14 cellular contexts compared by ENCODE assay signal in the genomic region with DNA sequence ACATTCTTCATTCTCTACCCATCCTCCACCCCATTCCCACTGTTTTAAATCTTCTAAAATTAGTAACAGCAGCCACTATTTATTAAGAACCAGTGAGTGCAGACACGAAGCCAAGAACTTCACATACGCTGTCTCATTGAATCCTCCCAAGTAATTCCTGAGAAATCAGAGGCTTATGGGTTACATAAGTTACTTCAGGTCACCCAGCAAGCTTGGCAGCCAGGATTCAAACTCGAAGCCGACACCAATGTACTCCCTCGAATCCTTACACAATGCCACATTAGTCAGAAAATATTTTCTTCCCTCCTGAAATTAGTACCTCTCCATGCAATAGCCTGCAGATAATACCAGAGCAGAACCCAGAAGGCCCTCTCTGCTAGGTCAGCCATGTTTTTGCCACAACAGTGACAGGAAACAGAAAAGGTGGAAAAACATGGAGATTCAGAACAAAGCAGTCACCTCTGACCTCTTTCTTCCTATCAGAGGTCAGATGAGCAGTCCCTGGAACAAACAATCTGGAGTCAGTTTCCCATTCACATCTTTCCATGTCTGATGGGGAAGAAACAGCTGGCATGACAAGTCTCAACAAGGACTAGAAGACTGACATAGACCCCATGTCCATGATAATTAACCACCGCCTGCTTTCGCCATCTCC. TPM values are rescaled to one million over a fixed set of nuclear protein-coding genes. Genes with fewer than 3 reads are reported as not detected.
DNase-seq lines count a peak whose midpoint lies in the region; ATAC-seq and TF ChIP-seq lines count a peak whose summit lies in the region.
"Had no signal": no experiment of that assay in that cellular context is flagged by ENCODE, and none has a peak within 500 bp of the region (broad histone marks: within the 10 kb centered on the region; RNA-seq: fewer than 3 reads in every experiment).

No MANE protein-coding gene starts in this region.

- H3K27me3 Mint-ChIP-seq in endodermal cell (ENCODE audit: insufficient read depth) (peaks cover 4% of the 10 kb centered on the region), immature natural killer cell (ENCODE audit: low read depth in 3 of 3) (peaks cover 2 to 7% (median 3%) of the 10 kb centered on the region in 3 donors)

- H3K4me3 ChIP-seq in BLaER1 (peak overlapping the region; percentile 12; the same call in 1 of the 2 replicates), cardiac fibroblast (replicated peaks in 1 of 2; ENCODE audit: low read depth in 2 of 2, low read length in 2 of 2) (no peak overlapping the region), skeletal muscle satellite cell (ENCODE audit: low read length) (no peak overlapping the region), endodermal cell (ENCODE audit: low read length) (no peak overlapping the region)

- H3K4me1 ChIP-seq in BLaER1 (peaks cover 83% of the 10 kb centered on the region), skeletal muscle satellite cell (ENCODE audit: control insufficient read depth, insufficient read depth, low read length) (peaks cover 40% of the 10 kb centered on the region), endodermal cell (ENCODE audit: control insufficient read depth, insufficient read depth, low read length) (peaks cover 7% of the 10 kb centered on the region)

- H3K27ac ChIP-seq in BLaER1 (peak overlapping the region; percentile 78), endodermal cell (ENCODE audit: low read depth, low read length) (no peak overlapping the region)
- H3K27ac ChIP-seq: RWPE1 had no signal

- H3K4me2 ChIP-seq in BLaER1: peak overlapping the region; percentile 76
- peak overlapping the region; percentile 31 for H3K4me2 ChIP-seq in skeletal muscle satellite cell (ENCODE audit: low read length)

- H3K4me1 Mint-ChIP-seq in endodermal cell: peaks cover 16% of the 10 kb centered on the region
- no peaks in the 10 kb centered on the region for H3K4me1 Mint-ChIP-seq in immature natural killer cell
- H3K4me1 Mint-ChIP-seq: CD14-positive monocyte had no signal

- ATAC-seq in HG03280 (IDR thresholded peaks at IDR 0.05; ENCODE audit: unreplicated experiment): no peak
- ATAC-seq: HCT116 had no signal

- DNase-seq in cardiac fibroblast (ENCODE audit: low read depth in 2 of 2): peak; percentile 90 to 93
- peak; percentile 25 for DNase-seq in kidney glomerular epithelial cell (lab: John Stamatoyannopoulos, UW)
- DNase-seq in central memory CD4-positive, alpha-beta T cell: no peak
- no peak for DNase-seq in endodermal cell
- DNase-seq in immature natural killer cell: no peak
- DNase-seq: activated naive CD4-positive, alpha-beta T cell treated with anti-CD3 and anti-CD28 coated beads for 36 hours; NCI-H446 treated with DMSO at 0.1 percent for 48 hours; occipital lobe had no signal

- H3K36me3 Mint-ChIP-seq in endodermal cell (ENCODE audit: low read depth) (no peaks in the 10 kb centered on the region), immature natural killer cell (peaks cover 0 to 6% (median 4%) of the 10 kb centered on the region in 3 donors)
- H3K36me3 Mint-ChIP-seq: CD14-positive monocyte had no signal

- TF ChIP-seq CTCF in cardiac fibroblast (IDR thresholded peaks at IDR 0.05; ENCODE audit: low read depth, low read length): no peak
- TF ChIP-seq CTCF in endodermal cell (conservative IDR thresholded peaks at IDR 0.05): no peak

- H3K27ac Mint-ChIP-seq in endodermal cell (no peak overlapping the region), immature natural killer cell (no peak overlapping the region)
- H3K27ac Mint-ChIP-seq: activated naive CD4-positive, alpha-beta T cell treated with anti-CD3 and anti-CD28 coated beads for 36 hours; CD14-positive monocyte had no signal

- WGBS in endodermal cell (ENCODE audit: insufficient coverage in 1 of 2, insufficient read length in 1 of 2), 2 experiments: 88 to 96% methylated on average over 6 to 7 of the region's 7 CpGs

- H3K27me3 ChIP-seq in BLaER1 (no peaks in the 10 kb centered on the region), skeletal muscle satellite cell (ENCODE audit: control insufficient read depth, insufficient read depth, low read length) (no peaks in the 10 kb centered on the region), endodermal cell (ENCODE audit: control insufficient read depth, insufficient read depth, low read length, poor library complexity, severe bottlenecking) (no peaks in the 10 kb centered on the region)

- no peaks in the 10 kb centered on the region for H3K9me3 Mint-ChIP-seq in endodermal cell
- no peaks in the 10 kb centered on the region for H3K9me3 Mint-ChIP-seq in immature natural killer cell
- H3K9me3 Mint-ChIP-seq: activated naive CD4-positive, alpha-beta T cell treated with anti-CD3 and anti-CD28 coated beads for 36 hours had no signal

- peaks cover 17% of the 10 kb centered on the region; the same call in 1 of the 2 replicates for H4K20me1 ChIP-seq in BLaER1

- peak overlapping the region; percentile 59; the same call in 1 of the 2 replicates for H3K9ac ChIP-seq in BLaER1
- H3K9ac ChIP-seq in skeletal muscle satellite cell (ENCODE audit: low read depth, low read length): no peak overlapping the region
- H3K9ac ChIP-seq in endodermal cell (ENCODE audit: extremely low read depth, low read length, poor library complexity, severe bottlenecking): no peak overlapping the region

- H3K36me3 ChIP-seq in BLaER1 (peaks cover 55% of the 10 kb centered on the region), skeletal muscle satellite cell (ENCODE audit: insufficient read depth, low read length) (peaks cover 26% of the 10 kb centered on the region), endodermal cell (ENCODE audit: control insufficient read depth, insufficient read depth, low read length) (no peaks in the 10 kb centered on the region)

- H3K4me3 Mint-ChIP-seq in endodermal cell (no peak overlapping the region), immature natural killer cell (no peak overlapping the region)
- H3K4me3 Mint-ChIP-seq: activated naive CD4-positive, alpha-beta T cell treated with anti-CD3 and anti-CD28 coated beads for 36 hours; CD14-positive monocyte had no signal

- no peaks in the 10 kb centered on the region for H3K9me3 ChIP-seq in BLaER1
- H3K9me3 ChIP-seq in skeletal muscle satellite cell (replicated peaks; ENCODE audit: low read length): no peaks in the 10 kb centered on the region
- H3K9me3 ChIP-seq in endodermal cell (ENCODE audit: control insufficient read depth, low read length): no peaks in the 10 kb centered on the region

RNA-seq across cellular contexts. Expression of gene NID2, which starts 16.4 kb away (rescaled TPM):
- total RNA-seq in skeletal muscle satellite cell (2012; rRNA removed): 93.0 and 119 TPM in 2 replicates
- 1 to 10 TPM; 1.7 to 2.9 TPM for total RNA-seq in endodermal cell
- 13.1 TPM for polyA plus RNA-seq in endodermal cell (2013, experiment 1 of 2)
- 11.8 TPM for polyA plus RNA-seq in endodermal cell (2013, experiment 2 of 2)
- polyA plus RNA-seq in immature natural killer cell: under 1 TPM; 0.31 to 0.95 (median 0.35) TPM
- total RNA-seq: activated naive CD4-positive, alpha-beta T cell treated with anti-CD3 and anti-CD28 coated beads for 36 hours had no signal
- polyA plus RNA-seq: CD14-positive monocyte had no signal

Comparison
In these comparisons a context has a peak if more than half of its experiments do, and no peak if none do; other contexts are left out.
1. DNase-seq: peak in cardiac fibroblast (2 of 2) and kidney glomerular epithelial cell (single experiment); none in central memory CD4-positive, alpha-beta T cell (single experiment), endodermal cell (single experiment) and immature natural killer cell (0 of 3).